In genomic region chr1:234980657-234981396, GRCh38 we compare ENCODE assay signal across 8 cellular contexts.
DNase-seq lines count a peak whose midpoint lies in the region; ATAC-seq and TF ChIP-seq lines count a peak whose summit lies in the region.

No MANE protein-coding gene starts in this region.

- H3F3A ChIP-seq in MM.1S (ENCODE audit: insufficient read depth, low read length) = peaks cover 18% of the 10 kb centered on the region

- no peaks in the 10 kb centered on the region for H3K27me3 Mint-ChIP-seq in activated CD8-positive, alpha-beta T cell treated with anti-CD3 and anti-CD28 coated beads for 36 hours
- H3K27me3 Mint-ChIP-seq in effector memory CD8-positive, alpha-beta T cell = no peaks in the 10 kb centered on the region

- no peaks in the 10 kb centered on the region for H3K9me2 ChIP-seq in MM.1S (replicated peaks; ENCODE audit: insufficient read depth, low read length)

- H3K36me3 Mint-ChIP-seq in activated CD8-positive, alpha-beta T cell treated with anti-CD3 and anti-CD28 coated beads for 36 hours (ENCODE audit: low read depth) = peaks cover 7% of the 10 kb centered on the region
- peaks cover 6% of the 10 kb centered on the region for H3K36me3 Mint-ChIP-seq in effector memory CD8-positive, alpha-beta T cell (ENCODE audit: insufficient read depth)

- H3K4me1 ChIP-seq in MM.1S (ENCODE audit: low read length) (peaks cover 30% of the 10 kb centered on the region), muscle layer of duodenum (ENCODE audit: control insufficient read depth in 1 of 2, insufficient read depth in 2 of 2, low read length in 2 of 2) (peaks cover 37 to 52% of the 10 kb centered on the region in 2 donors)

- no peak overlapping the region for H3K4me3 ChIP-seq in AG09309 (ENCODE audit: control insufficient read depth, low read depth, low read length)
- no peak overlapping the region for H3K4me3 ChIP-seq in MM.1S (ENCODE audit: low read length)
- H3K4me3 ChIP-seq in muscle layer of duodenum (ENCODE audit: low read depth in 1 of 2, low read length in 2 of 2) = peak overlapping the region; percentile 31 to 43

- H4K20me1 ChIP-seq in MM.1S (ENCODE audit: insufficient read depth, low read length) = no peaks in the 10 kb centered on the region

- H3K4me2 ChIP-seq in MM.1S (ENCODE audit: low read depth, low read length) = no peak overlapping the region

- no peak overlapping the region for H2AFZ ChIP-seq in MM.1S (ENCODE audit: low read length)

- H3K9me3 Mint-ChIP-seq in activated CD8-positive, alpha-beta T cell treated with anti-CD3 and anti-CD28 coated beads for 36 hours = peaks cover 2% of the 10 kb centered on the region
- H3K9me3 Mint-ChIP-seq in effector memory CD8-positive, alpha-beta T cell = no peaks in the 10 kb centered on the region

- H3K79me2 ChIP-seq in MM.1S (ENCODE audit: low read length) = no peaks in the 10 kb centered on the region

- no peaks in the 10 kb centered on the region for H3K36me3 ChIP-seq in MM.1S (replicated peaks; ENCODE audit: insufficient read depth, low read length)
- no peaks in the 10 kb centered on the region for H3K36me3 ChIP-seq in muscle layer of duodenum (ENCODE audit: control insufficient read depth in 1 of 2, insufficient read depth in 2 of 2, low read length in 2 of 2)

- H3K9me3 ChIP-seq in MM.1S (replicated peaks; ENCODE audit: insufficient read depth, low read length) (no peaks in the 10 kb centered on the region), muscle layer of duodenum (ENCODE audit: control insufficient read depth in 1 of 2, low read length in 2 of 2) (no peaks in the 10 kb centered on the region)

- CTCF ChIA-PET in activated CD8-positive, alpha-beta T cell treated with anti-CD3 and anti-CD28 coated beads for 36 hours (lab: Charles Lee) = interaction anchor here (0.6 to 2.4 kb wide), 5 partner anchors 11 to 482 kb away, joined by 3 to 12 read pairs (median 5); no protein-coding TSS in a partner anchor

- peak overlapping the region; percentile 92 for H3K27ac Mint-ChIP-seq in activated CD8-positive, alpha-beta T cell treated with anti-CD3 and anti-CD28 coated beads for 36 hours
- peak overlapping the region; percentile 77 to 90 for H3K27ac Mint-ChIP-seq in effector memory CD8-positive, alpha-beta T cell

- H3K27ac ChIP-seq in MM.1S (ENCODE audit: low read length) = no peak overlapping the region
- H3K27ac ChIP-seq in muscle layer of duodenum (ENCODE audit: low read length) = peak overlapping the region; percentile 95

- peak; percentile 29 for ATAC-seq in GM21367 (IDR thresholded peaks at IDR 0.05; ENCODE audit: unreplicated experiment)
- ATAC-seq in activated CD8-positive, alpha-beta T cell treated with anti-CD3 and anti-CD28 coated beads for 36 hours = peak; percentile 83
- ATAC-seq in effector memory CD8-positive, alpha-beta T cell (replicated peaks) = peak; percentile 70

- DNase-seq in AG09309 (ENCODE audit: low read depth) = peak; percentile 79
- peak; percentile 4 for DNase-seq in MM.1S
- peak; percentile 94 for DNase-seq in activated CD8-positive, alpha-beta T cell treated with anti-CD3 and anti-CD28 coated beads for 36 hours
- peak in 1 of 3 experiments; percentile 27 for DNase-seq in effector memory CD8-positive, alpha-beta T cell
- peak; percentile 43 for DNase-seq in stimulated activated CD8-positive, alpha-beta memory T cell treated with anti-CD3 and anti-CD28 coated beads, Interleukin-7, amount 100 ng/mL, for 24 hours (ENCODE audit: low read depth)
- DNase-seq in NCI-H2196 treated with DMSO at 0.1 percent for 48 hours (lab: John Stamatoyannopoulos, UW; ENCODE audit: unreplicated experiment) = no peak

- no peak overlapping the region for H3K9ac ChIP-seq in MM.1S (ENCODE audit: low read length)

- TF ChIP-seq CTCF in AG09309 (IDR thresholded peaks at IDR 0.05; ENCODE audit: control insufficient read depth, insufficient read depth, low read depth, low read length, missing control alignments) (no peak), MM.1S (IDR thresholded peaks at IDR 0.05; ENCODE audit: low read length) (no peak)
- no peak for TF ChIP-seq CTCF in activated CD8-positive, alpha-beta T cell treated with anti-CD3 and anti-CD28 coated beads for 36 hours (IDR thresholded peaks at IDR 0.05)

- H3K27me3 ChIP-seq in MM.1S (replicated peaks; ENCODE audit: insufficient read depth, low read length) (0 out of 2 replicates have a peak, but pooled peaks cover 5% of the 10 kb centered on the region), muscle layer of duodenum (ENCODE audit: low read depth, low read length) (no peaks in the 10 kb centered on the region)

- peak overlapping the region; percentile 68 for H3K4me3 Mint-ChIP-seq in activated CD8-positive, alpha-beta T cell treated with anti-CD3 and anti-CD28 coated beads for 36 hours
- H3K4me3 Mint-ChIP-seq in effector memory CD8-positive, alpha-beta T cell = peak overlapping the region; percentile 61 to 79

- POLR2A ChIA-PET in activated CD8-positive, alpha-beta T cell treated with anti-CD3 and anti-CD28 coated beads for 36 hours (lab: Charles Lee) = interaction anchor here (0.8 to 3.8 kb wide), 16 partner anchors 9 to 377 kb away, joined by 3 to 25 read pairs (median 6); partner anchors contain the start of gene IRF2BP2

- intact Hi-C loops in activated CD8-positive, alpha-beta T cell treated with anti-CD3 and anti-CD28 coated beads for 36 hours (cut with micrococcal nuclease) = loop anchor here (2.0 kb wide), 2 partner anchors 18 to 30 kb away; no protein-coding TSS in a partner anchor

- peaks cover 70% of the 10 kb centered on the region for H3K4me1 Mint-ChIP-seq in activated CD8-positive, alpha-beta T cell treated with anti-CD3 and anti-CD28 coated beads for 36 hours (ENCODE audit: low read depth)
- H3K4me1 Mint-ChIP-seq in effector memory CD8-positive, alpha-beta T cell (ENCODE audit: low read depth in 2 of 2) = peaks cover 34 to 39% of the 10 kb centered on the region in 2 donors

Comparison
In these comparisons a context has a peak if more than half of its experiments do, and no peak if none do; other contexts are left out.
1. H3K4me3 ChIP-seq: peak in muscle layer of duodenum (2 of 2); none in AG09309 (single experiment) and MM.1S (single experiment).
2. ATAC-seq: peak in every context shown above with its lines; median percentile 83 in activated CD8-positive, alpha-beta T cell treated with anti-CD3 and anti-CD28 coated beads for 36 hours; 70 in effector memory CD8-positive, alpha-beta T cell; 29 in GM21367.